In the genomic region with DNA sequence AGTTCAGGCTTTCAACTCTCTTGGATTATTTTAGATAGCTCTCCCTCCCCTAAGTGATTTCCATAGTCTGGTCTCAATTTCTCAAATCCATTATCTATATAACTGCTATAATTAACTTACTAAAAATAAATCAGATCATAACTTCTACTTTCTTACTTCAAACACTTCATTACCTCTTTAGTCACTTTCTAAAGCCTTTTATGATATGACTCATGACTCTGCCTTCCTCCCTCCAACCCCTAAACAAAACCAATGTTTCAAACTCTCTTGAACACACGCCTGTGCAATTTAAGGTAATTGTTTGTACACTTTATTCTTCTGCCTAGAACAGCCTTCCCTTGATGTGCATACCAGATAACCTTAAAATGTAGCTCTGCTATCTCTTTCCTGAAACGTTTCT, we compare ENCODE assay signal across 15 cellular contexts.
DNase-seq lines count a peak whose midpoint lies in the region; ATAC-seq lines count a peak whose summit lies in the region.
"Had no signal": no experiment of that assay in that cellular context is flagged by ENCODE, and none has a peak within 500 bp of the region (broad histone marks: within the 10 kb centered on the region; RNA-seq: fewer than 3 reads in every experiment).

No MANE protein-coding gene starts in this region.

- peaks cover 29% of the 10 kb centered on the region for H3K36me3 Mint-ChIP-seq in activated naive CD4-positive, alpha-beta T cell treated with anti-CD3 and anti-CD28 coated beads for 36 hours (ENCODE audit: low read depth)

- peaks cover 11% of the 10 kb centered on the region for H3K4me1 Mint-ChIP-seq in activated naive CD4-positive, alpha-beta T cell treated with anti-CD3 and anti-CD28 coated beads for 36 hours (ENCODE audit: low read depth)
- H3K4me1 Mint-ChIP-seq: neural crest cell had no signal

- peak overlapping the region; percentile 21 for H3K27ac Mint-ChIP-seq in activated naive CD4-positive, alpha-beta T cell treated with anti-CD3 and anti-CD28 coated beads for 36 hours

- ATAC-seq in HG02610 (IDR thresholded peaks at IDR 0.05; ENCODE audit: unreplicated experiment) = peak; percentile 82
- ATAC-seq: body of pancreas had no signal

- DNase-seq in activated naive CD4-positive, alpha-beta T cell treated with anti-CD3 and anti-CD28 coated beads for 36 hours = no peak
- no peak for DNase-seq in activated naive CD4-positive, alpha-beta T cell treated with Interleukin-2 at 50 U/mL for 16 hours
- peak; percentile 4 for DNase-seq in NOMO-1 treated with dmso at 0.1 percent for 144 hours (lab: John Stamatoyannopoulos, UW; ENCODE audit: unreplicated experiment)
- DNase-seq in renal cortical epithelial cell (ENCODE audit: low read depth) = peak; percentile 27
- DNase-seq in stimulated activated CD4-positive, alpha-beta T cell treated with anti-CD3 and anti-CD28 coated beads, Interleukin-2, amount 100 ng/mL, for 24 hours = no peak
- no peak for DNase-seq in stimulated activated naive CD4-positive, alpha-beta T cell treated with Interleukin-2 at 50 U/mL for 16 hours (lab: John Stamatoyannopoulos, UW)
- no peak for DNase-seq in AML-193 (lab: John Stamatoyannopoulos, UW)
- DNase-seq: activated CD4-positive, alpha-beta T cell treated with anti-CD3 and anti-CD28 coated beads for 48 hours; body of pancreas; GOT3; NCI-H2171 treated with DMSO at 0.1 percent for 48 hours; SIG-M5; stimulated activated CD4-positive, alpha-beta T cell treated with anti-CD3 and anti-CD28 coated beads, Interleukin-15, amount 100 ng/mL, for 24 hours had no signal

- H3K9me3 Mint-ChIP-seq in activated naive CD4-positive, alpha-beta T cell treated with anti-CD3 and anti-CD28 coated beads for 36 hours = no peaks in the 10 kb centered on the region
- H3K9me3 Mint-ChIP-seq: neural crest cell had no signal

- no peaks in the 10 kb centered on the region for H3K27me3 Mint-ChIP-seq in activated naive CD4-positive, alpha-beta T cell treated with anti-CD3 and anti-CD28 coated beads for 36 hours (ENCODE audit: low read depth)

- intact Hi-C loops in activated naive CD4-positive, alpha-beta T cell treated with anti-CD3 and anti-CD28 coated beads for 36 hours (cut with micrococcal nuclease) = loop anchor here (1.0 kb wide), 1 partner anchor 8 kb away; no protein-coding TSS in a partner anchor

- no peak overlapping the region for H3K4me3 Mint-ChIP-seq in activated naive CD4-positive, alpha-beta T cell treated with anti-CD3 and anti-CD28 coated beads for 36 hours
- H3K4me3 Mint-ChIP-seq: neural crest cell had no signal

- CTCF ChIA-PET in activated naive CD4-positive, alpha-beta T cell treated with anti-CD3 and anti-CD28 coated beads for 36 hours (lab: Charles Lee) = interaction anchor here (0.7 to 0.8 kb wide), 2 partner anchors 34 to 49 kb away, joined by 3 read pairs; no protein-coding TSS in a partner anchor

Comparison
In these comparisons a context has a peak if more than half of its experiments do, and no peak if none do; other contexts are left out.
1. DNase-seq: peak in NOMO-1 treated with dmso at 0.1 percent for 144 hours (single experiment) and renal cortical epithelial cell (single experiment); none in activated naive CD4-positive, alpha-beta T cell treated with anti-CD3 and anti-CD28 coated beads for 36 hours (single experiment), activated naive CD4-positive, alpha-beta T cell treated with Interleukin-2 at 50 U/mL for 16 hours (single experiment), stimulated activated CD4-positive, alpha-beta T cell treated with anti-CD3 and anti-CD28 coated beads, Interleukin-2, amount 100 ng/mL, for 24 hours (0 of 2), stimulated activated naive CD4-positive, alpha-beta T cell treated with Interleukin-2 at 50 U/mL for 16 hours (single experiment) and AML-193 (0 of 2).